Comparison of ENCODE assay signal across 16 cellular contexts in the genomic region with DNA sequence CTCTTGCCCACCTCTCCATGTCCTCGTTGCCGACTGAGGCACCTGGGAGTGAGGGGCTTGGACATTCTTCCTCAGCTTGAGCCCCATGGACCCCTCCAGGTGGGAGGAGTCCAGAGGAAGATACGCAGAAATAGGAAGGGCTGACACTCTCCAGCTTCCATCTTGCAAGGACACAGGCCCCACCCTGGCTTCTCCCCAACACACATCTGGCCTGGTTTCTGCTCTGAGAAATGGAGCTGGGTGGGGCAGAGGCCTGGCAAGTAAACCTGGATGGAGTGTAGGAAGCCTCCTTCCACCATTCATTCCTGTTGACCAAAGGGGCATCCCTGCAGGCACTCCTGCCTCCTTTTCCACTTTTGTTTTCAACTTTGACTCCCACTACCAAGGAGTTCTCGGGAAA. TPM values are rescaled to one million over a fixed set of nuclear protein-coding genes. Genes with fewer than 3 reads are reported as not detected.
"Had no signal": no experiment of that assay in that cellular context is flagged by ENCODE, and none has a peak within 500 bp of the region (broad histone marks: within the 10 kb centered on the region; RNA-seq: fewer than 3 reads in every experiment).

No MANE protein-coding gene starts in this region.

- H3K4me3 Mint-ChIP-seq: activated CD8-positive, alpha-beta T cell treated with anti-CD3 and anti-CD28 coated beads, Interleukin-2, amount 10 ng/mL, durations not matched to agents 7 days and 5 days; activated naive CD8-positive, alpha-beta T cell treated with anti-CD3 and anti-CD28 coated beads, Interleukin-2, amount 10 ng/mL, durations not matched to agents 7 days and 5 days had no signal

- H3K9me3 Mint-ChIP-seq: activated naive CD8-positive, alpha-beta T cell treated with anti-CD3 and anti-CD28 coated beads, Interleukin-2, amount 10 ng/mL, durations not matched to agents 7 days and 5 days had no signal

- H3K27me3 ChIP-seq: heart left ventricle, upper lobe of left lung had no signal

- DNase-seq: activated CD4-positive, alpha-beta T cell treated with anti-CD3 and anti-CD28 coated beads for 4 hours; activated CD8-positive, alpha-beta memory T cell treated with anti-CD3 and anti-CD28 coated beads, Interleukin-2, amount 50 U/mL, for 48 hours; activated CD8-positive, alpha-beta T cell treated with anti-CD3 and anti-CD28 coated beads, Interleukin-2, amount 10 ng/mL, durations not matched to agents 7 days and 5 days; activated naive CD8-positive, alpha-beta T cell treated with anti-CD3 and anti-CD28 coated beads, Interleukin-2, amount 10 ng/mL, durations not matched to agents 7 days and 5 days; caudate nucleus; cortex of kidney; islet precursor cell; retina; small intestine; T-helper 1 cell; upper lobe of left lung had no signal

- H3K27ac ChIP-seq: parathyroid adenoma, SK-N-MC had no signal

- H3K4me3 ChIP-seq: heart left ventricle, SK-N-MC, upper lobe of left lung had no signal

- H3K27ac Mint-ChIP-seq: activated CD8-positive, alpha-beta T cell treated with anti-CD3 and anti-CD28 coated beads, Interleukin-2, amount 10 ng/mL, durations not matched to agents 7 days and 5 days; activated naive CD8-positive, alpha-beta T cell treated with anti-CD3 and anti-CD28 coated beads, Interleukin-2, amount 10 ng/mL, durations not matched to agents 7 days and 5 days had no signal

- H3K9me3 ChIP-seq: heart left ventricle, upper lobe of left lung had no signal

- H3K36me3 ChIP-seq: upper lobe of left lung had no signal

- H3K36me3 Mint-ChIP-seq: activated naive CD8-positive, alpha-beta T cell treated with anti-CD3 and anti-CD28 coated beads, Interleukin-2, amount 10 ng/mL, durations not matched to agents 7 days and 5 days had no signal

RNA-seq across cellular contexts. Expression of gene NFIX, which starts 50.5 kb away (rescaled TPM):
- total RNA-seq: epithelial cell of proximal tubule had no signal

RNA-seq across cellular contexts. Expression of gene LYL1, which starts 56.8 kb away (rescaled TPM):
- total RNA-seq: myocyte had no signal
